In genomic region chr3:30664884-30665283, GRCh38 we compare ENCODE assay signal across 11 cellular contexts. TPM values are rescaled to one million over a fixed set of nuclear protein-coding genes. Genes with fewer than 3 reads are reported as not detected.
DNase-seq lines count a peak whose midpoint lies in the region; ATAC-seq and FAIRE-seq lines count a peak whose summit lies in the region.
"Had no signal": no experiment of that assay in that cellular context is flagged by ENCODE, and none has a peak within 500 bp of the region (broad histone marks: within the 10 kb centered on the region; RNA-seq: fewer than 3 reads in every experiment).

No MANE protein-coding gene starts in this region.

- intact Hi-C loops in dendritic cell treated with granulocyte-macrophage colony-stimulating factor and Interleukin-4, amounts not matched to agents 40 ng/mL and 50 ng/mL, for 4 days (cut with micrococcal nuclease) = no loop called here

- no peaks in the 10 kb centered on the region for H3K27me3 Mint-ChIP-seq in activated T-cell treated with anti-CD3 and anti-CD28 coated beads, Interleukin-2, amount 50 U/mL, for 4 hours (ENCODE audit: low read depth)
- H3K27me3 Mint-ChIP-seq in dendritic cell treated with granulocyte-macrophage colony-stimulating factor and Interleukin-4, amounts not matched to agents 40 ng/mL and 50 ng/mL, for 4 days = no peaks in the 10 kb centered on the region
- no peaks in the 10 kb centered on the region for H3K27me3 Mint-ChIP-seq in stimulated activated memory B cell treated with anti-CD40 and anti-IgM and Interleukin-4, amounts not matched to agents 10 μg/mL and 1 μg/mL and 100 μg/mL, for 72 hours

- no peak for DNase-seq in activated T-cell treated with anti-CD3 and anti-CD28 coated beads, Interleukin-2, amount 50 U/mL, for 4 hours
- DNase-seq in activated T-cell treated with anti-CD3 and anti-CD28 coated beads for 4 hours (no peak), RPMI7951 (ENCODE audit: low read depth) (peak; percentile 36), urothelium cell line (ENCODE audit: low spot score) (no peak)
- DNase-seq: cerebellar nuclear complex; NK-92 treated with Interleukin-12 subunit alpha and Interleukin-12 subunit beta, amount 100 ng/mL, for 24 hours; stimulated activated CD8-positive, alpha-beta memory T cell treated with anti-CD3 and anti-CD28 coated beads, Interleukin-4, amount 100 ng/mL, for 48 hours had no signal

- H3K4me3 Mint-ChIP-seq in activated T-cell treated with anti-CD3 and anti-CD28 coated beads, Interleukin-2, amount 50 U/mL, for 4 hours = peak overlapping the region; percentile 8
- peak overlapping the region; percentile 13 for H3K4me3 Mint-ChIP-seq in dendritic cell treated with granulocyte-macrophage colony-stimulating factor and Interleukin-4, amounts not matched to agents 40 ng/mL and 50 ng/mL, for 4 days
- H3K4me3 Mint-ChIP-seq in stimulated activated memory B cell treated with anti-CD40 and anti-IgM and Interleukin-4, amounts not matched to agents 10 μg/mL and 1 μg/mL and 100 μg/mL, for 72 hours = no peak overlapping the region

- H3K36me3 Mint-ChIP-seq in activated T-cell treated with anti-CD3 and anti-CD28 coated beads, Interleukin-2, amount 50 U/mL, for 4 hours (ENCODE audit: insufficient read depth) = peaks cover 57% of the 10 kb centered on the region
- H3K36me3 Mint-ChIP-seq in dendritic cell treated with granulocyte-macrophage colony-stimulating factor and Interleukin-4, amounts not matched to agents 40 ng/mL and 50 ng/mL, for 4 days (ENCODE audit: low read depth) = peaks cover 60% of the 10 kb centered on the region
- peaks cover 65% of the 10 kb centered on the region for H3K36me3 Mint-ChIP-seq in stimulated activated memory B cell treated with anti-CD40 and anti-IgM and Interleukin-4, amounts not matched to agents 10 μg/mL and 1 μg/mL and 100 μg/mL, for 72 hours

- ATAC-seq in activated T-cell treated with anti-CD3 and anti-CD28 coated beads, Interleukin-2, amount 50 U/mL, for 4 hours = peak in 1 of 2 donors; percentile 21
- no peak for ATAC-seq in stimulated activated memory B cell treated with anti-CD40 and anti-IgM and Interleukin-4, amounts not matched to agents 10 μg/mL and 1 μg/mL and 100 μg/mL, for 72 hours
- no peak for ATAC-seq in HG02763 (IDR thresholded peaks at IDR 0.05; ENCODE audit: unreplicated experiment)
- ATAC-seq in GM19324 (IDR thresholded peaks at IDR 0.05; ENCODE audit: low FRiP score, unreplicated experiment) = no peak

- no peak for FAIRE-seq in urothelium cell line (lab: Jason Lieb, UNC)

- peaks cover under 1% of the 10 kb centered on the region for H3K9me3 Mint-ChIP-seq in activated T-cell treated with anti-CD3 and anti-CD28 coated beads, Interleukin-2, amount 50 U/mL, for 4 hours
- no peaks in the 10 kb centered on the region for H3K9me3 Mint-ChIP-seq in dendritic cell treated with granulocyte-macrophage colony-stimulating factor and Interleukin-4, amounts not matched to agents 40 ng/mL and 50 ng/mL, for 4 days
- H3K9me3 Mint-ChIP-seq in stimulated activated memory B cell treated with anti-CD40 and anti-IgM and Interleukin-4, amounts not matched to agents 10 μg/mL and 1 μg/mL and 100 μg/mL, for 72 hours = peaks cover 6% of the 10 kb centered on the region

- H3K4me1 Mint-ChIP-seq in activated T-cell treated with anti-CD3 and anti-CD28 coated beads, Interleukin-2, amount 50 U/mL, for 4 hours (ENCODE audit: low read depth) = peaks cover 93% of the 10 kb centered on the region
- peaks cover 42% of the 10 kb centered on the region for H3K4me1 Mint-ChIP-seq in dendritic cell treated with granulocyte-macrophage colony-stimulating factor and Interleukin-4, amounts not matched to agents 40 ng/mL and 50 ng/mL, for 4 days (ENCODE audit: low read depth)
- peaks cover 68% of the 10 kb centered on the region for H3K4me1 Mint-ChIP-seq in stimulated activated memory B cell treated with anti-CD40 and anti-IgM and Interleukin-4, amounts not matched to agents 10 μg/mL and 1 μg/mL and 100 μg/mL, for 72 hours

- peak overlapping the region; percentile 68 for H3K27ac Mint-ChIP-seq in dendritic cell treated with granulocyte-macrophage colony-stimulating factor and Interleukin-4, amounts not matched to agents 40 ng/mL and 50 ng/mL, for 4 days
- peak overlapping the region; percentile 64 for H3K27ac Mint-ChIP-seq in stimulated activated memory B cell treated with anti-CD40 and anti-IgM and Interleukin-4, amounts not matched to agents 10 μg/mL and 1 μg/mL and 100 μg/mL, for 72 hours

RNA-seq across cellular contexts. Expression of gene TGFBR2, which starts 58.5 kb away (rescaled TPM):
- total RNA-seq in activated T-cell treated with anti-CD3 and anti-CD28 coated beads, Interleukin-2, amount 50 U/mL, for 4 hours = 100 to 1,000 TPM; 104 to 114 (median 111) TPM
- 121 and 132 TPM in 2 replicates for total RNA-seq in RPMI7951 (2014; rRNA removed; shearing (Covaris generic))
